Comparison of ENCODE assay signal across 15 cellular contexts in the genomic region with DNA sequence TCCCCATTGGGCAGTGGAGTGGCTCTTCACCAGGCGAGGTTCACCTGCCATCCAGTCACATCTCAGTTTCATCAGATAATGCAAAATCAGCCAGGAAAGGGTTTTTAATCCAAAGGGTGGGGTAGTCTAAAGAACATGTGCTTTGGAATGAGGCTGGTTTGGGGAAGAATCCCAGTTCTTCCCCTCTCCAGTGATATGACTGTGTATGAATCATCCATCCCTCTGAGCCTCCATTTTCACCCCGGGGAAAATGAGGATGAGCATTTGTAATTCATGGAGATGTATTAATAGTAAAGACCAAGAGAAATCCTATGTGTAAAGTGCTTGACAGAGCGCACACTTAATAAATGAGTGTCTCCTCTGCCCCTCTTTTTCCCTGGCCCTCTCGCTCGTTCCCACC.
DNase-seq lines count a peak whose midpoint lies in the region; ATAC-seq and TF ChIP-seq lines count a peak whose summit lies in the region.
"Had no signal": no experiment of that assay in that cellular context is flagged by ENCODE, and none has a peak within 500 bp of the region (broad histone marks: within the 10 kb centered on the region; RNA-seq: fewer than 3 reads in every experiment).

No MANE protein-coding gene starts in this region.

- peaks cover 20% of the 10 kb centered on the region; the same call in 1 of the 2 replicates for H3F3A ChIP-seq in GM23248 (ENCODE audit: insufficient read depth)

- ATAC-seq in RWPE2 (ENCODE audit: low read depth): peak; percentile 44; the same call in 1 of the 3 replicates

- no peak for TF ChIP-seq CTCF in RWPE2 (IDR thresholded peaks at IDR 0.05; ENCODE audit: poor library complexity, severe bottlenecking)

- in situ Hi-C loops in GM23248 (cut with MboI): no loop called here

- H3K9me3 ChIP-seq in GM23248 (ENCODE audit: low read depth) (no peaks in the 10 kb centered on the region), RWPE2 (ENCODE audit: severe bottlenecking) (no peaks in the 10 kb centered on the region)

- H3K27me3 ChIP-seq in ACC112 (ENCODE audit: insufficient read depth, low read length): no peaks in the 10 kb centered on the region
- H3K27me3 ChIP-seq in GM23248 (replicated peaks; ENCODE audit: insufficient read depth): no peaks in the 10 kb centered on the region
- H3K27me3 ChIP-seq in RWPE2 (ENCODE audit: insufficient read depth, poor library complexity, severe bottlenecking): no peaks in the 10 kb centered on the region

- no peaks in the 10 kb centered on the region for H3K9me2 ChIP-seq in GM23248 (ENCODE audit: insufficient read depth)

- H3K4me3 ChIP-seq in ACC112 (ENCODE audit: low read depth, low read length): no peak overlapping the region
- H3K4me3 ChIP-seq in GM23248: no peak overlapping the region
- no peak overlapping the region for H3K4me3 ChIP-seq in RWPE2 (ENCODE audit: severe bottlenecking)

- H3K79me2 ChIP-seq in ACC112 (ENCODE audit: control insufficient read depth, insufficient read depth, low read length, unreplicated experiment) (no peaks in the 10 kb centered on the region), GM23248 (ENCODE audit: insufficient read depth) (no peaks in the 10 kb centered on the region)

- no peaks in the 10 kb centered on the region for H4K20me1 ChIP-seq in GM23248 (ENCODE audit: insufficient read depth)

- peaks cover 34% of the 10 kb centered on the region for H3K4me1 ChIP-seq in ACC112 (ENCODE audit: control insufficient read depth, insufficient read depth, low read length, unreplicated experiment)
- peaks cover 32% of the 10 kb centered on the region for H3K4me1 ChIP-seq in GM23248 (ENCODE audit: insufficient read depth)
- H3K4me1 ChIP-seq in RWPE2 (ENCODE audit: insufficient read depth, poor library complexity, severe bottlenecking): peaks cover 20% of the 10 kb centered on the region

- WGBS in GM23248 (ENCODE audit: low coverage in 1 of 2, low lambda C conversion rate in 2 of 2, missing lambda C conversion rate in 2 of 2), 2 experiments: 58 to 65% methylated on average over 5 of the region's 5 CpGs

- DNase-seq in GM23248 (peak; percentile 45), RWPE2 (ENCODE audit: low spot score) (no peak), fibroblast of peridontal ligament (ENCODE audit: extremely low read depth) (peak; percentile 56), hepatic stellate cell (ENCODE audit: low spot score) (no peak), NCI-H446 (lab: John Stamatoyannopoulos, UW) (no peak), OCI-M2 (lab: John Stamatoyannopoulos, UW; ENCODE audit: unreplicated experiment) (no peak)
- DNase-seq in central memory CD4-positive, alpha-beta T cell: no peak
- DNase-seq: AML-193, DMS53, Kasumi-1, MV-4-11, NCI-H1436, NCI-H2029 treated with DMSO at 0.1 percent for 48 hours, NCI-H526 had no signal

- H3K36me3 ChIP-seq in ACC112 (ENCODE audit: insufficient read depth, low read length) (no peaks in the 10 kb centered on the region), GM23248 (ENCODE audit: low read depth) (no peaks in the 10 kb centered on the region), RWPE2 (ENCODE audit: low read depth) (no peaks in the 10 kb centered on the region)

- no peak overlapping the region for H3K9ac ChIP-seq in GM23248

- peak overlapping the region; percentile 46 for H2AFZ ChIP-seq in ACC112 (ENCODE audit: low read length, unreplicated experiment)
- peak overlapping the region; percentile 70 for H2AFZ ChIP-seq in GM23248

- H3K4me2 ChIP-seq in GM23248 (ENCODE audit: unreplicated experiment): no peak overlapping the region

- H3K27ac ChIP-seq in ACC112 (ENCODE audit: low read depth, low read length) (no peak overlapping the region), GM23248 (no peak overlapping the region), RWPE2 (ENCODE audit: poor library complexity, severe bottlenecking) (no peak overlapping the region)

Comparison
In these comparisons a context has a peak if more than half of its experiments do, and no peak if none do; other contexts are left out.
1. DNase-seq: peak in GM23248 (single experiment) and fibroblast of peridontal ligament (single experiment); none in RWPE2 (single experiment), hepatic stellate cell (single experiment), NCI-H446 (0 of 2), OCI-M2 (single experiment) and central memory CD4-positive, alpha-beta T cell (single experiment).